In the genomic region with DNA sequence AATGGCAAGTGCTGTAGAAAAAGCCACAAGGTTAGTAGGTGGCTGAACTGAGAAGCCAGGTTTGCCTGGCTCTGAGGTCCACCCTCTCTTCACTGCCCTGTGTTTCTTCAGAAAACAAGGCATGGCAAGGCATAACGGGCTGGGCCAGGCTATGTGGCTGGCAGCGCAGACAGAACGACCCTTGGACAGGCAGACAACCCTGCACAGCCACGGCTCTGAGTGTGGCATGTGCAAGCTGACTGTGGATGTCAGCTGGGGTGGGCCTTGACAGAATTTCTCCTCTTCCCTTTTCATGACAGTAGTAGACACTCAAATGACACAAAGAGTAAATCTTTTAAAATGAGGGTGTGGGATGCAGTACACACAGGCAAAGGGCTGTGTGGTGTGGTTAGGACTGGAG, we compare ENCODE assay signal across 19 cellular contexts.
DNase-seq lines count a peak whose midpoint lies in the region; ATAC-seq and TF ChIP-seq lines count a peak whose summit lies in the region.
"Had no signal": no experiment of that assay in that cellular context is flagged by ENCODE, and none has a peak within 500 bp of the region (broad histone marks: within the 10 kb centered on the region; RNA-seq: fewer than 3 reads in every experiment).

No MANE protein-coding gene starts in this region.

- no peak for ATAC-seq in heart right ventricle
- no peak for ATAC-seq in lower lobe of right lung
- ATAC-seq: HepG2 had no signal

- TF ChIP-seq CTCF in heart right ventricle (IDR thresholded peaks at IDR 0.05) (no peak), esophagus muscularis mucosa (IDR thresholded peaks at IDR 0.05) (no peak), lower lobe of right lung (IDR thresholded peaks at IDR 0.05) (no peak)

- TF ChIP-seq EP300 in esophagus muscularis mucosa (IDR thresholded peaks at IDR 0.05), result no peak

- POLR2A ChIA-PET in activated CD4-positive, alpha-beta T cell treated with anti-CD3 and anti-CD28 coated beads, Interleukin-2, amount 10 ng/mL, durations not matched to agents 7 days and 5 days (lab: Charles Lee), result no interaction called here

- H3K4me3 ChIP-seq in heart right ventricle (no peak overlapping the region), esophagus muscularis mucosa (no peak overlapping the region), lower lobe of right lung (no peak overlapping the region)

- H3K36me3 ChIP-seq in heart right ventricle (no peaks in the 10 kb centered on the region), esophagus muscularis mucosa (no peaks in the 10 kb centered on the region), lower lobe of right lung (no peaks in the 10 kb centered on the region)

- H3K27me3 ChIP-seq in heart right ventricle (no peaks in the 10 kb centered on the region), esophagus muscularis mucosa (no peaks in the 10 kb centered on the region), lower lobe of right lung (ENCODE audit: low read depth) (no peaks in the 10 kb centered on the region)

- H3K27me3 Mint-ChIP-seq in activated CD4-positive, alpha-beta T cell treated with anti-CD3 and anti-CD28 coated beads, Interleukin-2, amount 10 ng/mL, durations not matched to agents 7 days and 5 days, result no peaks in the 10 kb centered on the region

- H3K27ac ChIP-seq in heart right ventricle (no peak overlapping the region), esophagus muscularis mucosa (replicated peaks in 1 of 4) (no peak overlapping the region), lower lobe of right lung (no peak overlapping the region)
- H3K27ac ChIP-seq: 22Rv1, C4-2B had no signal

- H3K9me3 Mint-ChIP-seq in activated CD4-positive, alpha-beta T cell treated with anti-CD3 and anti-CD28 coated beads, Interleukin-2, amount 10 ng/mL, durations not matched to agents 7 days and 5 days, result no peaks in the 10 kb centered on the region

- H3K9me3 ChIP-seq in heart right ventricle, result no peaks in the 10 kb centered on the region
- no peaks in the 10 kb centered on the region for H3K9me3 ChIP-seq in esophagus muscularis mucosa
- H3K9me3 ChIP-seq in lower lobe of right lung, result no peaks in the 10 kb centered on the region

- CTCF ChIA-PET in activated CD4-positive, alpha-beta T cell treated with anti-CD3 and anti-CD28 coated beads, Interleukin-2, amount 10 ng/mL, durations not matched to agents 7 days and 5 days (lab: Charles Lee), result no interaction called here

- intact Hi-C loops in cardiac septum (cut with DNase I), result no loop called here
- intact Hi-C loops in heart right ventricle (cut with DNase I), result no loop called here
- intact Hi-C loops in esophagus muscularis mucosa (cut with DNase I), result no loop called here
- intact Hi-C loops in lower lobe of right lung (cut with DNase I), result no loop called here

- no peak overlapping the region for H3K4me3 Mint-ChIP-seq in activated CD4-positive, alpha-beta T cell treated with anti-CD3 and anti-CD28 coated beads, Interleukin-2, amount 10 ng/mL, durations not matched to agents 7 days and 5 days

- DNase-seq in activated CD4-positive, alpha-beta T cell treated with anti-CD3 and anti-CD28 coated beads, Interleukin-2, amount 10 ng/mL, durations not matched to agents 7 days and 5 days, result no peak
- DNase-seq in activated CD4-positive, alpha-beta T cell treated with anti-CD3 and anti-CD28 coated beads for 48 hours, result no peak
- DNase-seq in cardiac septum (ENCODE audit: low spot score) (peak; percentile 71), heart right ventricle (no peak), esophagus muscularis mucosa (ENCODE audit: extremely low spot score) (peak; percentile 82), ureter (ENCODE audit: low spot score) (peak; percentile 14), lower lobe of right lung (no peak), NCI-H345 (lab: John Stamatoyannopoulos, UW) (no peak)
- DNase-seq: AML-193, DMS79, KG1, MV-4-11, NCI-H1694 treated with DMSO at 0.1 percent for 48 hours, NCI-H510A treated with DMSO at 0.1 percent for 48 hours, NCI-H774, SHP77 had no signal

- no peak for TF ChIP-seq POLR2A in esophagus muscularis mucosa (IDR thresholded peaks at IDR 0.05; ENCODE audit: low read depth)

- H3K27ac Mint-ChIP-seq in activated CD4-positive, alpha-beta T cell treated with anti-CD3 and anti-CD28 coated beads, Interleukin-2, amount 10 ng/mL, durations not matched to agents 7 days and 5 days, result peak overlapping the region; percentile 38

- peaks cover 35% of the 10 kb centered on the region for H3K4me1 Mint-ChIP-seq in activated CD4-positive, alpha-beta T cell treated with anti-CD3 and anti-CD28 coated beads, Interleukin-2, amount 10 ng/mL, durations not matched to agents 7 days and 5 days

- WGBS in heart right ventricle, 2 donors, result 87% methylated on average over 4 of the region's 4 CpGs
- 100% methylated on average over 3 of the region's 4 CpGs for WGBS in esophagus muscularis mucosa

- no peaks in the 10 kb centered on the region for H3K36me3 Mint-ChIP-seq in activated CD4-positive, alpha-beta T cell treated with anti-CD3 and anti-CD28 coated beads, Interleukin-2, amount 10 ng/mL, durations not matched to agents 7 days and 5 days (ENCODE audit: low read depth)

- no peaks in the 10 kb centered on the region for H3K4me1 ChIP-seq in heart right ventricle
- no peaks in the 10 kb centered on the region for H3K4me1 ChIP-seq in esophagus muscularis mucosa
- H3K4me1 ChIP-seq in lower lobe of right lung, result no peaks in the 10 kb centered on the region

Comparison
In these comparisons a context has a peak if more than half of its experiments do, and no peak if none do; other contexts are left out.
1. DNase-seq: peak in cardiac septum (single experiment), esophagus muscularis mucosa (single experiment) and ureter (single experiment); none in activated CD4-positive, alpha-beta T cell treated with anti-CD3 and anti-CD28 coated beads, Interleukin-2, amount 10 ng/mL, durations not matched to agents 7 days and 5 days (single experiment), activated CD4-positive, alpha-beta T cell treated with anti-CD3 and anti-CD28 coated beads for 48 hours (single experiment), heart right ventricle (0 of 2), lower lobe of right lung (single experiment) and NCI-H345 (single experiment).